In the genomic region with DNA sequence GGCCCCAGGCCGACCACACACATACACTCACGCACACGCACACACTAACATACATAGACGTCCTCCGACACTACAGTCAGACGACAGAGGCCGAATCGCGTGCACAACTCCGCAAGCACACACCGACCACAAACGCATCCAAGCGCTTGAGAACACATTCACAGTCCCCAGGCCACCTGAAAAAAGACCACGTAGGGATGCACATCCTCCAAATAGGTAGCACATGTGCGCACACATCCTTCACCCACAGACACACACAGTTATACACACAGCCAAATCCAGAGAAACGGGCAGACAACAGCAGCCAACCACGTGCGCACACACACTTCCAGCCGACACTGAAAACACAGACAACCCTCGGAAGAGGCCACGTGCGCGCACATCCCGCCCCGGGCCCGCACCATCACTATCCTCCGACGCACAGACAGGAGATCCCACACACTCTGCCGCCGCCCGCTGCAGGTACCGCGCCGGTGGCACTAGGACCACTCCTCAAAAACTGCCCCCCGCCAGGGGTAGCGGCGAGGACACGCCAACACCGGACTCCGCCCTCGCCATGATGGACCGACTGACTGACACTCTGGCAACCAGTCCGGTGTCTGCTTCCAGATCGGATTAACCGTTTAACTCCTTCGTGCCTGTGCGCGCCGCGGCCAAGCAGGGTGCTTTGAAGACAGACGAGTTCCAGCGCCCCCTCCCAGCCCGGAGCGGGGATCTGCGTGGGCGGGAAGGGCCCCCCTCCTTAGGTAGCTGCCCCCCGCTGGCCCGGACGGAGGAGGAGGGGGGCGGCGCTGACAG, we compare ENCODE assay signal across 8 cellular contexts. TPM values are rescaled to one million over a fixed set of nuclear protein-coding genes. Genes with fewer than 3 reads are reported as not detected.
A peak's percentile ranks its signal among the peaks of the same experiment; 100 is the strongest.
DNase-seq lines count a peak whose midpoint lies in the region; ATAC-seq and TF ChIP-seq lines count a peak whose summit lies in the region.

No MANE protein-coding gene starts in this region.

- H3K4me1 ChIP-seq in Caco-2: peaks cover 15% of the 10 kb centered on the region
- peaks cover 20 to 88% of the 10 kb centered on the region in 2 donors for H3K4me1 ChIP-seq in left lung

- BruUV-seq in Caco-2 (replicated peaks; lab: Mats Ljungman, UMichigan): no TSS peak

- H3K9me3 ChIP-seq in Caco-2: no peaks in the 10 kb centered on the region
- no peaks in the 10 kb centered on the region for H3K9me3 ChIP-seq in left lung

- peaks cover 32% of the 10 kb centered on the region for H3K27me3 Mint-ChIP-seq in Caco-2 (ENCODE audit: insufficient read depth, unreplicated experiment)
- peaks cover 93% of the 10 kb centered on the region for H3K27me3 Mint-ChIP-seq in brain
- H3K27me3 Mint-ChIP-seq in memory B cell: peaks cover 28% of the 10 kb centered on the region

- DNase-seq in Caco-2 (peak; percentile 36 to 59), HK-2 (ENCODE audit: unreplicated experiment) (peak; percentile 61), memory B cell (ENCODE audit: low spot score in 2 of 2) (peak; percentile 43 to 53), left lung (no peak), DMS153 (lab: John Stamatoyannopoulos, UW) (no peak)

- H3K4me3 Mint-ChIP-seq in Caco-2 (ENCODE audit: unreplicated experiment) (peak overlapping the region; percentile 72), brain (peak overlapping the region; percentile 85 to 89 (median 86)), memory B cell (peak overlapping the region; percentile 60)

- POLR2A ChIA-PET in Caco-2 (lab: Charles Lee): no interaction called here

- H3K4me1 Mint-ChIP-seq in Caco-2 (ENCODE audit: low read depth, unreplicated experiment): peaks cover 16% of the 10 kb centered on the region
- peaks cover 46% of the 10 kb centered on the region for H3K4me1 Mint-ChIP-seq in brain
- peaks cover 40% of the 10 kb centered on the region for H3K4me1 Mint-ChIP-seq in memory B cell

- H3K36me3 ChIP-seq in Caco-2 (ENCODE audit: control insufficient read depth, insufficient read depth, low read length): no peaks in the 10 kb centered on the region
- H3K36me3 ChIP-seq in left lung: no peaks in the 10 kb centered on the region

- intact Hi-C loops in Caco-2 (cut with micrococcal nuclease; ENCODE audit: unreplicated experiment) (no loop called here), left lung (cut with DNase I) (no loop called here)

- H3K9me3 Mint-ChIP-seq in Caco-2 (ENCODE audit: unreplicated experiment) (no peaks in the 10 kb centered on the region), brain (peaks cover 0 to 6% (median 0%) of the 10 kb centered on the region in 5 experiments), memory B cell (peaks cover 2% of the 10 kb centered on the region)

- H3K27ac Mint-ChIP-seq in Caco-2 (ENCODE audit: unreplicated experiment): no peak overlapping the region
- H3K27ac Mint-ChIP-seq in brain: peak overlapping the region; percentile 18 to 84 (median 75)
- peak overlapping the region; percentile 87 for H3K27ac Mint-ChIP-seq in memory B cell

- H3K27ac ChIP-seq in left lung: no peak overlapping the region

- H3K4me3 ChIP-seq in Caco-2 (ENCODE audit: low read depth, low read length) (peak overlapping the region; percentile 25), left lung (peak overlapping the region in 1 of 2 donors; percentile 7)

- CTCF ChIA-PET in Caco-2 (lab: Charles Lee): no interaction called here

- peaks cover 7% of the 10 kb centered on the region for H3K27me3 ChIP-seq in Caco-2 (replicated peaks; ENCODE audit: control insufficient read depth, insufficient read depth, low read length)
- peaks cover 57 to 95% of the 10 kb centered on the region in 2 donors for H3K27me3 ChIP-seq in left lung

- H3K36me3 Mint-ChIP-seq in Caco-2 (ENCODE audit: insufficient read depth, unreplicated experiment) (peaks cover 9% of the 10 kb centered on the region), brain (no peaks in the 10 kb centered on the region), memory B cell (no peaks in the 10 kb centered on the region)

- ATAC-seq in memory B cell (ENCODE audit: low read depth) (peak; percentile 15), left lung (no peak), GM19395 (IDR thresholded peaks at IDR 0.05; ENCODE audit: unreplicated experiment) (no peak)

- peak; percentile 70 for TF ChIP-seq POLR2A in Raji (IDR thresholded peaks at IDR 0.05; ENCODE audit: insufficient read depth, low read depth, low read length)

- no peak for TF ChIP-seq CTCF in Caco-2 (IDR thresholded peaks at IDR 0.05; ENCODE audit: insufficient read depth in 1 of 2, low read depth in 1 of 2, low read length in 1 of 2, severe bottlenecking in 1 of 2, unreplicated experiment in 1 of 2)
- peak in 1 of 2 experiments; percentile 1 for TF ChIP-seq CTCF in brain (conservative IDR thresholded peaks at IDR 0.05)
- TF ChIP-seq CTCF in left lung (IDR thresholded peaks at IDR 0.05): no peak

RNA-seq across cellular contexts. Expression of gene PDE4A, which starts 0.5 kb away (rescaled TPM):
- total RNA-seq in Caco-2 (2022) (3.6 and 3.7 TPM in 2 replicates), left lung (10 to 100 TPM; 21.4 to 21.6 TPM)
- polyA plus RNA-seq in brain (ENCODE audit: insufficient read depth, low read depth, low replicate concordance): 7.4 TPM

RNA-seq across cellular contexts. Expression of gene CDC37, which starts 16.5 kb away (rescaled TPM):
- total RNA-seq in Caco-2 (2022): 154 and 164 TPM in 2 replicates
- 141 TPM for polyA plus RNA-seq in brain (ENCODE audit: insufficient read depth, low read depth, low replicate concordance)
- total RNA-seq in left lung: 100 to 1,000 TPM; 120 to 148 TPM

RNA-seq across cellular contexts. Expression of gene TYK2, which starts 39.5 kb away (rescaled TPM):
- total RNA-seq in Caco-2 (2022) (124 and 134 TPM in 2 replicates), left lung (100 to 1,000 TPM; 133 to 175 TPM)
- 60.3 TPM for polyA plus RNA-seq in brain (ENCODE audit: insufficient read depth, low read depth, low replicate concordance)

Comparison
In these comparisons a context has a peak if more than half of its experiments do, and no peak if none do; other contexts are left out.
1. DNase-seq: peak in Caco-2 (2 of 2), HK-2 (single experiment) and memory B cell (2 of 2); none in left lung (0 of 2) and DMS153 (single experiment).
2. Peak in every context shown above with its lines, with median percentiles within 50 percentile points of each other: H3K4me3 Mint-ChIP-seq.